ENCODE assay signal across 1 cellular context in the genomic region with DNA sequence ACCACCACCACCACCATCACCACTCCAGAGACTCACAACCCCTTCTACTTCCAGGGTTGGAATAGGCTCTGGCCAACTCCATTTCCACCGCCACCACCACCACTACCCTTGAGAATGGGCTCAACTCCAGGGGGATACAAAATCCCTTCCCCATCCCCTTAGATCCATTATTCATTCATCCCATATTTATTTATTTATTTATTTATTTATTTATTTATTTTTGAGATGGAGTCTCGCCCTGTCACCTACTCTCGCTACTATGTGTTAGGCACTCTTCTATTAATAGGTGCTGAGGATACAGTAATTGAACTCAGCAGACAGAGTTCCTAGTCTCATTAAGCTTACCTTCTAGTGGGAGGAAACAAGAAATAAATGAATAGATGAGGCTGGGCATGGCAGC.
A peak's percentile ranks its signal among the peaks of the same experiment; 100 is the strongest.
TF ChIP-seq lines count a peak whose summit lies in the region.

No MANE protein-coding gene starts in this region.

TF ChIP-seq in HEK293, 187 proteins besides CTCF, POLR2A, EP300 and RAD21 (continued from another document):
- TF ChIP-seq KLF17 (tag by site-specific recombination; IDR thresholded peaks at IDR 0.05): no peak
- TF ChIP-seq KLF9 (tag by site-specific recombination; IDR thresholded peaks at IDR 0.05; ENCODE audit: low read depth): no peak
- peak; percentile 32; the same call in 1 of the 2 replicates for TF ChIP-seq ZNF791 (tag by site-specific recombination; IDR thresholded peaks at IDR 0.05)
- TF ChIP-seq YY2 (tag by site-specific recombination; IDR thresholded peaks at IDR 0.05): no peak
- no peak for TF ChIP-seq KLF1 (tag by site-specific recombination; IDR thresholded peaks at IDR 0.05)
- TF ChIP-seq, protein P1, sequence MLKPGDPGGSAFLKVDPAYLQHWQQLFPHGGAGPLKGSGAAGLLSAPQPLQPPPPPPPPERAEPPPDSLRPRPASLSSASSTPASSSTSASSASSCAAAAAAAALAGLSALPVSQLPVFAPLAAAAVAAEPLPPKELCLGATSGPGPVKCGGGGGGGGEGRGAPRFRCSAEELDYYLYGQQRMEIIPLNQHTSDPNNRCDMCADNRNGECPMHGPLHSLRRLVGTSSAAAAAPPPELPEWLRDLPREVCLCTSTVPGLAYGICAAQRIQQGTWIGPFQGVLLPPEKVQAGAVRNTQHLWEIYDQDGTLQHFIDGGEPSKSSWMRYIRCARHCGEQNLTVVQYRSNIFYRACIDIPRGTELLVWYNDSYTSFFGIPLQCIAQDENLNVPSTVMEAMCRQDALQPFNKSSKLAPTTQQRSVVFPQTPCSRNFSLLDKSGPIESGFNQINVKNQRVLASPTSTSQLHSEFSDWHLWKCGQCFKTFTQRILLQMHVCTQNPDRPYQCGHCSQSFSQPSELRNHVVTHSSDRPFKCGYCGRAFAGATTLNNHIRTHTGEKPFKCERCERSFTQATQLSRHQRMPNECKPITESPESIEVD (tag by site-specific recombination; IDR thresholded peaks at IDR 0.05): no peak
- TF ChIP-seq ZNF600 (tag by site-specific recombination; IDR thresholded peaks at IDR 0.05): peak; percentile 54; the same call in 1 of the 2 replicates
- no peak for TF ChIP-seq ZNF423 (tag by site-specific recombination; IDR thresholded peaks at IDR 0.05)
- TF ChIP-seq ZNF623 (tag by site-specific recombination; IDR thresholded peaks at IDR 0.05): peak; percentile 45
